8 cellular contexts compared by ENCODE assay signal in the genomic region with DNA sequence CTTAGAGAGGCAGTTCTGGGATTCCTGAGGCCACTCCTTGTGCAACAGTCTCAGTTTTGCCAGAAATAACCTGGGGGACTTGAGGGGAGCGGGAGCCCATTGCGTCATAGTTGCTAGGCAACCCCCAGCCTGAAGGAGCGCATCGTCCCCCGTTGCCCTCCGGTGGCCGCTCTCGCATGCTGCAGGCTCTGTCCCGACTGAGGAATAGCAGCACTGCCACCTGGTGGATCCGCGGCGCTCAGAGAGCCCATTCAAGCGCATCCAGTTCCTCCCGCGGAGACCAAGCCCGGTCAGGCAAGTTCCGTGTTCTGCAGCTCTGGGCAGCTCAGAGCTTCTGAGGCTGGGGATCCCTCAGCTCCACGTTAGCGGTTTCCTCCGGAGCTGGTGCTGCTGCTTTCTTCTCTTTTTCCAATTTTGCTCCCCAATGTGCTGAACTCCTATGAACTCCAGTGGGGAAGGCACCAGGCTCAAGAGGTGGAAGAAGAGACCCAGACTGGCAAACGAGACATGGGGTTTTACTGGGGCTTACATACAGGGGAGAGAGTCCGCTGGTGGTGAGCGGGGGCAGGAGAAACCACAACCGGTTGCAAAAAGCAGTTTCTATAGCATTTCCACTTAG.
A peak's percentile ranks its signal among the peaks of the same experiment; 100 is the strongest.
DNase-seq lines count a peak whose midpoint lies in the region; ATAC-seq and FAIRE-seq lines count a peak whose summit lies in the region.

No MANE protein-coding gene starts in this region.

- FAIRE-seq in endometrium (lab: Jason Lieb, UNC) = peak; percentile 72

- ATAC-seq in GM21528 (IDR thresholded peaks at IDR 0.05; ENCODE audit: low FRiP score, unreplicated experiment) = peak; percentile 97

- peak; percentile 74 for DNase-seq in DMS53 treated with DMSO at 0.1 percent for 48 hours (lab: John Stamatoyannopoulos, UW; ENCODE audit: unreplicated experiment)
- DNase-seq in HuH-7 (ENCODE audit: low spot score) = peak; percentile 96
- DNase-seq in NOMO-1 treated with dmso at 0.1 percent for 144 hours (lab: John Stamatoyannopoulos, UW; ENCODE audit: unreplicated experiment) = peak; percentile 93
- DNase-seq in activated CD8-positive, alpha-beta memory T cell treated with anti-CD3 and anti-CD28 coated beads for 4 hours (ENCODE audit: low read depth in 2 of 2) = peak; percentile 69 to 75
- DNase-seq in midbrain (lab: John Stamatoyannopoulos, UW) = peak; percentile 95
- DNase-seq in stimulated activated CD8-positive, alpha-beta memory T cell treated with anti-CD3 and anti-CD28 coated beads, Interleukin-4, amount 100 ng/mL, for 24 hours (ENCODE audit: low read depth) = peak; percentile 84

Comparison
In these comparisons a context has a peak if more than half of its experiments do, and no peak if none do; other contexts are left out.
1. Peak in every context shown above with its lines: DNase-seq and ATAC-seq.